In the genomic region with DNA sequence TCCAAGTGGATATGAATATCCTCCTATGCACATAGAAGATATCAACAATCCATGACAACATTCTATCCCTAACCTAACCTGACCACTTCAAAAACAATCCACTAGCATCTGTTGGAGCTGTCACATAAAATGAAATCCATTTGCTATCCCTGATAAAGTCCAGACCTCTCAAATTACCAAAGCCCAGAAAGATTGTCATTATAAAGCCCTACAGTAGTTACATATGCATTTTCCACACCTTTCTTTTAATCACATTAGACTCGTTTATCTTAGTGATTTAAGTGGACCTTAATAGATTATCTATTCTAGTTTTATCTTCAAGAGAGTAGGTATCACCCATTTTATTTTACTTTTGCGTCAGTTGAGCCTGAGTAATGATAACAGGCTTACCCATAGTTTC, we compare ENCODE assay signal across 2 cellular contexts.
TF ChIP-seq lines count a peak whose summit lies in the region.

No MANE protein-coding gene starts in this region.

TF ChIP-seq in SK-N-SH, 30 proteins besides CTCF, POLR2A, EP300 and RAD21:
- TF ChIP-seq TCF12 (IDR thresholded peaks at IDR 0.05) (peak; percentile 52; the same call in 1 of the 2 replicates), FOXJ3 (CRISPR knock-in tag; IDR thresholded peaks at IDR 0.05) (no peak), PBX3 (IDR thresholded peaks at IDR 0.05) (peak; percentile 32; the same call in 1 of the 2 replicates), GATA2 (CRISPR knock-in tag; IDR thresholded peaks at IDR 0.05) (peak; percentile 85)

TF ChIP-seq in GM23338, 12 proteins besides CTCF, POLR2A, EP300 and RAD21:
- TF ChIP-seq ETS1 (IDR thresholded peaks at IDR 0.05) (no peak), ZNF462 (CRISPR knock-in tag; IDR thresholded peaks at IDR 0.05) (no peak), ZNF114 (CRISPR knock-in tag; IDR thresholded peaks at IDR 0.05) (no peak), STAT1 (IDR thresholded peaks at IDR 0.05; ENCODE audit: unreplicated experiment) (no peak)
